ENCODE assay signal across 30 cellular contexts in genomic region chr15:67422296-67422695, GRCh38.
DNase-seq lines count a peak whose midpoint lies in the region; ATAC-seq, FAIRE-seq and TF ChIP-seq lines count a peak whose summit lies in the region.
"Had no signal": no experiment of that assay in that cellular context is flagged by ENCODE, and none has a peak within 500 bp of the region (broad histone marks: within the 10 kb centered on the region; RNA-seq: fewer than 3 reads in every experiment).

No MANE protein-coding gene starts in this region.

- TF ChIP-seq RAD21 in liver (IDR thresholded peaks at IDR 0.05) (peak; percentile 39 to 43), HepG2 (CRISPR knock-in tag; IDR thresholded peaks at IDR 0.05) (no peak), K562 (CRISPR knock-in tag; conservative IDR thresholded peaks at IDR 0.05 in 1 of 2, IDR thresholded peaks at IDR 0.05 in 1 of 2) (peak in 1 of 2 experiments; percentile 38; a peak in 1 of 4 replicates)

- no peak overlapping the region for H3K4me2 ChIP-seq in HepG2 (ENCODE audit: low read depth, low read length)
- H3K4me2 ChIP-seq in MM.1S (ENCODE audit: low read depth, low read length): no peak overlapping the region
- H3K4me2 ChIP-seq in K562 (ENCODE audit: insufficient read depth, low read length): no peak overlapping the region
- H3K4me2 ChIP-seq: KMS-11 had no signal

- no peak for DNase-seq in HepG2 (ENCODE audit: low spot score)
- DNase-seq in MM.1S: no peak
- no peak for DNase-seq in K562 (ENCODE audit: extremely low read depth in 1 of 4, low spot score in 3 of 4)
- DNase-seq in foreskin fibroblast: no peak
- DNase-seq: activated CD4-positive, alpha-beta T cell treated with anti-CD3 and anti-CD28 coated beads for 48 hours; activated gamma-delta T cell treated with Interleukin-2 at 50 U/mL for 16 hours; activated T-cell treated with anti-CD3 and anti-CD28 coated beads, Interleukin-2, amount 50 U/mL, for 4 hours; body of pancreas; Calu3; cerebellar nuclear complex; HCEC 1CT; left ventricle myocardium inferior; MV-4-11; NCI-H187; NCI-H345; NCI-H82; psoas muscle; Right ventricle myocardium superior; sigmoid colon; stimulated activated CD4-positive, alpha-beta T cell treated with anti-CD3 and anti-CD28 coated beads, Interleukin-4, amount 100 ng/mL, for 24 hours; substantia nigra; upper lobe of left lung had no signal

- H3K9me2 ChIP-seq in MM.1S (replicated peaks; ENCODE audit: insufficient read depth, low read length): no peaks in the 10 kb centered on the region

- H3K27me3 ChIP-seq in liver (ENCODE audit: control insufficient read depth in 4 of 4, insufficient read depth in 4 of 4, low read length in 3 of 4) (no peaks in the 10 kb centered on the region), HepG2 (ENCODE audit: control insufficient read depth in 1 of 2, insufficient read depth in 2 of 2, low read length in 2 of 2) (no peaks in the 10 kb centered on the region), MM.1S (replicated peaks; ENCODE audit: insufficient read depth, low read length) (no peaks in the 10 kb centered on the region), K562 (ENCODE audit: control insufficient read depth in 2 of 2, insufficient read depth in 2 of 2, low read length in 2 of 2) (no peaks in the 10 kb centered on the region)
- H3K27me3 ChIP-seq: body of pancreas, sigmoid colon, upper lobe of left lung had no signal

- H3K36me3 ChIP-seq in liver (ENCODE audit: control insufficient read depth in 4 of 4, insufficient read depth in 3 of 4, low read depth in 1 of 4, low read length in 3 of 4) (peaks cover 0 to 3% (median 0%) of the 10 kb centered on the region in 4 donors), HepG2 (replicated peaks in 1 of 2; ENCODE audit: control insufficient read depth in 1 of 2, insufficient read depth in 2 of 2, low read length in 2 of 2) (no peaks in the 10 kb centered on the region), MM.1S (replicated peaks; ENCODE audit: insufficient read depth, low read length) (no peaks in the 10 kb centered on the region), K562 (ENCODE audit: control insufficient read depth, insufficient read depth, low read length) (no peaks in the 10 kb centered on the region)
- H3K36me3 ChIP-seq: upper lobe of left lung had no signal

- TF ChIP-seq CTCF in liver (IDR thresholded peaks at IDR 0.05; ENCODE audit: low read depth, low read length, missing input control): no peak
- no peak for TF ChIP-seq CTCF in HepG2 (CRISPR knock-in tag; IDR thresholded peaks at IDR 0.05)
- TF ChIP-seq CTCF in MM.1S (IDR thresholded peaks at IDR 0.05; ENCODE audit: low read length): 0 out of 2 replicates have a peak, but pooled peaks have one; percentile 7
- peak in 2 of 3 experiments; percentile 31 to 53; a peak in 3 of 6 replicates for TF ChIP-seq CTCF in K562 (IDR thresholded peaks at IDR 0.05 in 2 of 3, conservative IDR thresholded peaks at IDR 0.05 in 1 of 3; ENCODE audit: insufficient read depth in 2 of 3, low read depth in 1 of 3, low read length in 3 of 3)
- TF ChIP-seq CTCF in foreskin fibroblast (IDR thresholded peaks at IDR 0.05; ENCODE audit: low read depth, low read length): no peak

- intact Hi-C loops in HepG2 (cut with micrococcal nuclease; ENCODE audit: unreplicated experiment) (no loop called here), K562 (cut with micrococcal nuclease) (no loop called here)

- no peak overlapping the region for H2AFZ ChIP-seq in HepG2 (ENCODE audit: low read length)
- H2AFZ ChIP-seq in MM.1S (ENCODE audit: low read length): no peak overlapping the region
- no peak overlapping the region for H2AFZ ChIP-seq in K562 (ENCODE audit: low read depth, low read length)

- H3K9me1 ChIP-seq in K562 (ENCODE audit: control insufficient read depth, insufficient read depth, low read length): no peaks in the 10 kb centered on the region

- in situ Hi-C loops in HepG2 (cut with HindIII; ENCODE audit: extremely low pct_ligation_motif_present, low pct_unique_long_range_greater_than_20kb) (no loop called here), K562 (cut with MboI) (loop anchor here (10.0 kb wide), 1 partner anchor 477 kb away; no protein-coding TSS in a partner anchor)

- ATAC-seq in HepG2 (no peak), K562 (no peak), HG03565 (IDR thresholded peaks at IDR 0.05; ENCODE audit: unreplicated experiment) (no peak), GM19395 (IDR thresholded peaks at IDR 0.05; ENCODE audit: unreplicated experiment) (no peak)
- ATAC-seq: activated T-cell treated with anti-CD3 and anti-CD28 coated beads, Interleukin-2, amount 50 U/mL, for 4 hours; body of pancreas; psoas muscle; stimulated activated effector memory CD8-positive, alpha-beta T cell treated with anti-CD3 and anti-CD28 coated beads, Interleukin-12 subunit alpha, Interleukin-12 subunit beta, amount 100 ng/mL, for 72 hours had no signal

- no peak for TF ChIP-seq POLR2A in HepG2 (IDR thresholded peaks at IDR 0.05; ENCODE audit: insufficient read depth in 1 of 2, low read depth in 2 of 2, low read length in 2 of 2)
- no peak for TF ChIP-seq POLR2A in K562 (conservative IDR thresholded peaks at IDR 0.05)

- H3K27ac ChIP-seq in liver (ENCODE audit: low read depth in 1 of 2, low read length in 2 of 2): no peak overlapping the region
- H3K27ac ChIP-seq in HepG2 (ENCODE audit: extremely low read length, insufficient read depth, low read length): no peak overlapping the region
- H3K27ac ChIP-seq in MM.1S (ENCODE audit: low read length): no peak overlapping the region
- no peak overlapping the region for H3K27ac ChIP-seq in K562 (ENCODE audit: extremely low read depth, low read depth, low read length)
- H3K27ac ChIP-seq: body of pancreas, KMS-11, left ventricle myocardium inferior, psoas muscle, sigmoid colon, upper lobe of left lung, VCaP had no signal

- H3K79me2 ChIP-seq in HepG2 (ENCODE audit: insufficient read depth, low read length) (no peaks in the 10 kb centered on the region), MM.1S (ENCODE audit: low read length) (no peaks in the 10 kb centered on the region), K562 (ENCODE audit: control insufficient read depth, insufficient read depth, low read length) (no peaks in the 10 kb centered on the region)

- no peak overlapping the region for H3K9ac ChIP-seq in liver (ENCODE audit: low read depth in 1 of 2, low read length in 2 of 2)
- no peak overlapping the region for H3K9ac ChIP-seq in HepG2 (ENCODE audit: insufficient read depth, low read depth, low read length)
- no peak overlapping the region for H3K9ac ChIP-seq in MM.1S (ENCODE audit: low read length)
- no peak overlapping the region for H3K9ac ChIP-seq in K562 (ENCODE audit: insufficient read depth in 1 of 2, low read depth in 2 of 2, low read length in 2 of 2)
- H3K9ac ChIP-seq: KMS-11 had no signal

- no peaks in the 10 kb centered on the region; the same call in 1 of the 2 replicates for H3F3A ChIP-seq in MM.1S (ENCODE audit: insufficient read depth, low read length)

- FAIRE-seq in HepG2 (lab: Jason Lieb, UNC) (no peak), K562 (lab: Jason Lieb, UNC) (no peak)
- FAIRE-seq: endothelial cell of umbilical vein, GM12891 had no signal

- CTCF ChIA-PET in HepG2 (lab: Yijun Ruan, JAX; ENCODE audit: low intra/inter-chr PET ratio, low total read pairs) (no interaction called here), K562 (lab: Yijun Ruan, JAX; ENCODE audit: low intra/inter-chr PET ratio) (interaction anchor here (0.9 kb wide), 1 partner anchor 38 kb away, joined by 3 read pairs; no protein-coding TSS in a partner anchor)

- POLR2A ChIA-PET in HepG2 (lab: Yijun Ruan, JAX) (no interaction called here), K562 (lab: Yijun Ruan, JAX) (interaction anchor here (1.1 to 1.5 kb wide), 2 partner anchors 10 to 35 kb away, joined by 4 to 5 read pairs; no protein-coding TSS in a partner anchor)

- WGBS in liver: 69% methylated on average over 1 of the region's 1 CpG
- WGBS in HepG2 (ENCODE audit: low lambda C conversion rate): 39% methylated on average over 1 of the region's 1 CpG
- 0% methylated on average over 1 of the region's 1 CpG for WGBS in K562 (ENCODE audit: insufficient coverage, low coverage, missing lambda C conversion rate)

- no TSS peak for BruUV-seq in HepG2 (replicated peaks; lab: Mats Ljungman, UMichigan)
- BruUV-seq in K562 (replicated peaks; lab: Mats Ljungman, UMichigan): no TSS peak

- TF ChIP-seq EP300 in HepG2 (IDR thresholded peaks at IDR 0.05; ENCODE audit: low read depth in 2 of 2, low read length in 2 of 2) (no peak), HepG2 (CRISPR knock-in tag; IDR thresholded peaks at IDR 0.05; ENCODE audit: borderline replicate concordance) (no peak), K562 (IDR thresholded peaks at IDR 0.05; ENCODE audit: low read length) (no peak)

- H3K9me3 ChIP-seq in liver (ENCODE audit: control insufficient read depth in 4 of 4, low read length in 3 of 4) (no peaks in the 10 kb centered on the region), HepG2 (ENCODE audit: low read length) (no peaks in the 10 kb centered on the region), MM.1S (replicated peaks; ENCODE audit: insufficient read depth, low read length) (no peaks in the 10 kb centered on the region), K562 (replicated peaks; ENCODE audit: control insufficient read depth, insufficient read depth, low read depth, low read length) (no peaks in the 10 kb centered on the region)
- H3K9me3 ChIP-seq: body of pancreas, left ventricle myocardium inferior, psoas muscle, sigmoid colon, upper lobe of left lung had no signal

- H4K20me1 ChIP-seq in HepG2 (ENCODE audit: insufficient read depth, low read length) (no peaks in the 10 kb centered on the region), MM.1S (ENCODE audit: insufficient read depth, low read length) (no peaks in the 10 kb centered on the region), K562 (replicated peaks; ENCODE audit: control insufficient read depth, insufficient read depth, low read length) (no peaks in the 10 kb centered on the region)

- H3K4me1 ChIP-seq in liver (ENCODE audit: control insufficient read depth in 4 of 4, insufficient read depth in 4 of 4, low read length in 3 of 4): no peaks in the 10 kb centered on the region
- H3K4me1 ChIP-seq in HepG2 (ENCODE audit: insufficient read depth, low read length): 0 out of 2 replicates have a peak, but pooled peaks cover under 1% of the 10 kb centered on the region
- H3K4me1 ChIP-seq in MM.1S (ENCODE audit: low read length): no peaks in the 10 kb centered on the region
- no peaks in the 10 kb centered on the region for H3K4me1 ChIP-seq in K562 (replicated peaks in 1 of 2; ENCODE audit: control insufficient read depth in 2 of 2, insufficient read depth in 2 of 2, low read length in 2 of 2)
- H3K4me1 ChIP-seq: body of pancreas, left ventricle myocardium inferior, psoas muscle, sigmoid colon, upper lobe of left lung had no signal

- no peak overlapping the region for H3K4me3 ChIP-seq in liver (ENCODE audit: low read depth in 1 of 3, low read length in 3 of 3)
- H3K4me3 ChIP-seq in HepG2 (replicated peaks in 1 of 3; ENCODE audit: insufficient read depth in 1 of 3, low read depth in 2 of 3, low read length in 3 of 3): no peak overlapping the region
- no peak overlapping the region for H3K4me3 ChIP-seq in MM.1S (ENCODE audit: low read length)
- H3K4me3 ChIP-seq in K562: no peak overlapping the region
- H3K4me3 ChIP-seq in foreskin fibroblast (ENCODE audit: low read depth in 1 of 2, low read length in 2 of 2): no peak overlapping the region
- H3K4me3 ChIP-seq: body of pancreas, left ventricle myocardium inferior, psoas muscle, sigmoid colon, upper lobe of left lung had no signal

TF ChIP-seq in K562, 482 proteins besides CTCF, POLR2A, EP300 and RAD21 (continues in another document):
- no peak for TF ChIP-seq ZNF282 (CRISPR knock-in tag; IDR thresholded peaks at IDR 0.05)
- TF ChIP-seq PYGO2 (tag; IDR thresholded peaks at IDR 0.05): no peak

Comparison
In these comparisons a context has a peak if more than half of its experiments do, and no peak if none do; other contexts are left out.
1. CTCF ChIP-seq: peak in MM.1S (single experiment) and K562 (2 of 3); none in liver (single experiment), HepG2 (single experiment) and foreskin fibroblast (single experiment).